ENCODE assay signal across 8 cellular contexts in the genomic region with DNA sequence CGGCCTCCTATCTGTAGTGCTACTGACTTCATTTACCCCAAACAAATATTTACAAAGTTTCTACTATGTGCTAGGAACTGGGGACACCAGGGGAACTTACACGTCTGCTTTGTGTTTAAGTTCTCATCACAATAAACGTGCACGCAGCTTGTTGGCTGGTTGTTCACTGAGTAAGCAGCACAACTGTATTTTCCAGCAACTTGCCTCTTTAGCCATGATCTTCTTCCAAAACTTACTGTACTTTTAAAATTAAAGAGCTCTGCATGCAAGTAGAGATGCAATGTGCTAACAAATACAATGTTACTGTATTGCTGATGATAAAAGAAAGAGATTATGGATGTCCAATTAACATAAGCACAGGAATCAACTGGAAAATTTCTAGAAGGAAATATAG.
DNase-seq lines count a peak whose midpoint lies in the region; TF ChIP-seq lines count a peak whose summit lies in the region.

No MANE protein-coding gene starts in this region.

- H3K9ac ChIP-seq in GM23248 (peak overlapping the region; percentile 72), smooth muscle cell (ENCODE audit: low read depth) (no peak overlapping the region)

- H3K9me2 ChIP-seq in GM23248 (ENCODE audit: insufficient read depth): no peaks in the 10 kb centered on the region

- H3K27me3 ChIP-seq in GM23248 (replicated peaks; ENCODE audit: insufficient read depth) (no peaks in the 10 kb centered on the region), smooth muscle cell (ENCODE audit: low read depth) (no peaks in the 10 kb centered on the region)

- in situ Hi-C loops in GM23248 (cut with MboI): no loop called here

- H3K4me3 ChIP-seq in GM23248 (peak overlapping the region; percentile 60), WI38 (ENCODE audit: low read depth, low read length) (0 out of 2 replicates have a peak overlapping the region, but pooled peaks have one; percentile 5), fibroblast of pulmonary artery (replicated peaks; ENCODE audit: low read depth, low read length) (no peak overlapping the region), smooth muscle cell (no peak overlapping the region)

- H3K4me1 ChIP-seq in GM23248 (ENCODE audit: insufficient read depth) (peaks cover 46% of the 10 kb centered on the region), smooth muscle cell (ENCODE audit: low read depth) (peaks cover 35% of the 10 kb centered on the region)

- peak; percentile 76 for DNase-seq in GM23248
- peak; percentile 45 for DNase-seq in fibroblast of pulmonary artery (ENCODE audit: low read depth)
- no peak for DNase-seq in smooth muscle cell (lab: John Stamatoyannopoulos, UW; ENCODE audit: unreplicated experiment)
- no peak for DNase-seq in GOT3 (lab: John Stamatoyannopoulos, UW)
- DNase-seq in NCI-H1417 treated with DMSO at 0.1 percent for 48 hours (lab: John Stamatoyannopoulos, UW): no peak
- no peak for DNase-seq in DMS 273 treated with DMSO at 0.1 percent for 48 hours (lab: John Stamatoyannopoulos, UW)
- DNase-seq in stimulated activated naive CD4-positive, alpha-beta T cell (lab: John Stamatoyannopoulos, UW): no peak

- TF ChIP-seq CTCF in WI38 (IDR thresholded peaks at IDR 0.05; ENCODE audit: low read depth, low read length) (no peak), fibroblast of pulmonary artery (IDR thresholded peaks at IDR 0.05; ENCODE audit: low read length, missing control alignments) (no peak), smooth muscle cell (IDR thresholded peaks at IDR 0.05; ENCODE audit: borderline replicate concordance, insufficient read depth, poor library complexity, severe bottlenecking) (no peak)

- H3K4me2 ChIP-seq in GM23248 (ENCODE audit: unreplicated experiment): peak overlapping the region; percentile 79
- peak overlapping the region; percentile 66 for H3K4me2 ChIP-seq in smooth muscle cell

- WGBS in GM23248 (ENCODE audit: low coverage in 1 of 2, low lambda C conversion rate in 2 of 2, missing lambda C conversion rate in 2 of 2), 2 experiments: 4 to 6% methylated on average over 4 of the region's 4 CpGs
- WGBS in smooth muscle cell (ENCODE audit: low lambda C conversion rate): 19% methylated on average over 4 of the region's 4 CpGs

- H2AFZ ChIP-seq in GM23248 (no peak overlapping the region), smooth muscle cell (ENCODE audit: low read depth) (no peak overlapping the region)

- H3K79me2 ChIP-seq in GM23248 (ENCODE audit: insufficient read depth) (peaks cover 52% of the 10 kb centered on the region), smooth muscle cell (ENCODE audit: low read depth) (peaks cover 32% of the 10 kb centered on the region)

- no peaks in the 10 kb centered on the region for H3K9me3 ChIP-seq in GM23248 (ENCODE audit: low read depth)
- H3K9me3 ChIP-seq in smooth muscle cell (replicated peaks; ENCODE audit: low read depth): no peaks in the 10 kb centered on the region

- H4K20me1 ChIP-seq in GM23248 (ENCODE audit: insufficient read depth) (no peaks in the 10 kb centered on the region), smooth muscle cell (ENCODE audit: low read depth) (peaks cover 84% of the 10 kb centered on the region)

- peak overlapping the region; percentile 88 for H3K27ac ChIP-seq in GM23248
- peak overlapping the region; percentile 88 for H3K27ac ChIP-seq in smooth muscle cell (ENCODE audit: low read depth)

- no peaks in the 10 kb centered on the region for H3K36me3 ChIP-seq in GM23248 (ENCODE audit: low read depth)
- no peaks in the 10 kb centered on the region for H3K36me3 ChIP-seq in smooth muscle cell (ENCODE audit: low read depth)

- H3F3A ChIP-seq in GM23248 (ENCODE audit: insufficient read depth) (peaks cover 47% of the 10 kb centered on the region), smooth muscle cell (ENCODE audit: low read depth) (peaks cover 14% of the 10 kb centered on the region)

Comparison
In these comparisons a context has a peak if more than half of its experiments do, and no peak if none do; other contexts are left out.
1. DNase-seq: peak in GM23248 (single experiment) and fibroblast of pulmonary artery (single experiment); none in smooth muscle cell (single experiment), GOT3 (single experiment), NCI-H1417 treated with DMSO at 0.1 percent for 48 hours (single experiment), DMS 273 treated with DMSO at 0.1 percent for 48 hours (single experiment) and stimulated activated naive CD4-positive, alpha-beta T cell (0 of 6).
2. H3K4me3 ChIP-seq: peak in GM23248 (single experiment) and WI38 (single experiment); none in fibroblast of pulmonary artery (single experiment) and smooth muscle cell (single experiment).